9 cellular contexts compared by ENCODE assay signal in genomic region chr19:47512183-47512947, GRCh38. TPM values are rescaled to one million over a fixed set of nuclear protein-coding genes. Genes with fewer than 3 reads are reported as not detected.
DNase-seq lines count a peak whose midpoint lies in the region; ATAC-seq and TF ChIP-seq lines count a peak whose summit lies in the region.
"Had no signal": no experiment of that assay in that cellular context is flagged by ENCODE, and none has a peak within 500 bp of the region (broad histone marks: within the 10 kb centered on the region; RNA-seq: fewer than 3 reads in every experiment).

No MANE protein-coding gene starts in this region.

- H3K27me3 Mint-ChIP-seq in activated T-cell treated with anti-CD3 and anti-CD28 coated beads, Interleukin-2, amount 50 U/mL, for 4 hours (ENCODE audit: low read depth): no peaks in the 10 kb centered on the region
- H3K27me3 Mint-ChIP-seq in activated T-helper 17 cell treated with anti-CD3 and anti-CD28 coated beads, Interleukin-2, amount 50 U/mL, for 72 hours: no peaks in the 10 kb centered on the region

- ATAC-seq in activated T-cell treated with anti-CD3 and anti-CD28 coated beads, Interleukin-2, amount 50 U/mL, for 4 hours: no peak
- ATAC-seq in activated T-helper 17 cell treated with anti-CD3 and anti-CD28 coated beads, Interleukin-2, amount 50 U/mL, for 72 hours (replicated peaks): no peak
- ATAC-seq in left colon (peak; percentile 38), GM21717 (IDR thresholded peaks at IDR 0.05; ENCODE audit: unreplicated experiment) (no peak), HG03469 (IDR thresholded peaks at IDR 0.05; ENCODE audit: unreplicated experiment) (no peak)
- no peak for ATAC-seq in activated CD4-positive, CD25-positive, alpha-beta regulatory T cell treated with anti-CD3 and anti-CD28 coated beads, Interleukin-2, amount 50 U/mL, for 24 hours

- no peaks in the 10 kb centered on the region for H3K36me3 Mint-ChIP-seq in activated T-cell treated with anti-CD3 and anti-CD28 coated beads, Interleukin-2, amount 50 U/mL, for 4 hours (ENCODE audit: insufficient read depth)
- H3K36me3 Mint-ChIP-seq in activated T-helper 17 cell treated with anti-CD3 and anti-CD28 coated beads, Interleukin-2, amount 50 U/mL, for 72 hours (ENCODE audit: low read depth): peaks cover 13% of the 10 kb centered on the region

- peak overlapping the region in 3 of 4 donors; percentile 10 to 97 (median 86) for H3K4me3 ChIP-seq in tibial nerve

- peak overlapping the region; percentile 98 for H3K27ac Mint-ChIP-seq in activated T-helper 17 cell treated with anti-CD3 and anti-CD28 coated beads, Interleukin-2, amount 50 U/mL, for 72 hours

- H3K4me1 ChIP-seq in tibial nerve: peaks cover 0 to 77% (median 58%) of the 10 kb centered on the region in 4 donors

- intact Hi-C loops in left colon (cut with DNase I, micrococcal nuclease): no loop called here

- DNase-seq in activated T-cell treated with anti-CD3 and anti-CD28 coated beads, Interleukin-2, amount 50 U/mL, for 4 hours: no peak
- DNase-seq in activated T-cell treated with anti-CD3 and anti-CD28 coated beads, Interleukin-2, amount 50 U/mL, for 1 hour: no peak
- DNase-seq in left colon (peak; percentile 77 to 84), tibial nerve (ENCODE audit: low spot score in 2 of 2) (peak in 1 of 2 donors; percentile 63)
- DNase-seq: activated CD4-positive, alpha-beta T cell treated with anti-CD3 and anti-CD28 coated beads for 4 hours had no signal

- H3K27me3 ChIP-seq in tibial nerve: no peaks in the 10 kb centered on the region

- WGBS in tibial nerve, 2 donors: 53 to 55% methylated on average over 11 of the region's 11 CpGs

- H3K27ac ChIP-seq in tibial nerve: peak overlapping the region; percentile 37 to 99 (median 95)

- peaks cover 73% of the 10 kb centered on the region for H3K4me1 Mint-ChIP-seq in activated T-cell treated with anti-CD3 and anti-CD28 coated beads, Interleukin-2, amount 50 U/mL, for 4 hours (ENCODE audit: low read depth)
- peaks cover 20% of the 10 kb centered on the region for H3K4me1 Mint-ChIP-seq in activated T-helper 17 cell treated with anti-CD3 and anti-CD28 coated beads, Interleukin-2, amount 50 U/mL, for 72 hours

- no peaks in the 10 kb centered on the region for H3K9me3 Mint-ChIP-seq in activated T-cell treated with anti-CD3 and anti-CD28 coated beads, Interleukin-2, amount 50 U/mL, for 4 hours
- H3K9me3 Mint-ChIP-seq in activated T-helper 17 cell treated with anti-CD3 and anti-CD28 coated beads, Interleukin-2, amount 50 U/mL, for 72 hours: no peaks in the 10 kb centered on the region

- H3K9me3 ChIP-seq in tibial nerve: no peaks in the 10 kb centered on the region

- peak in 1 of 2 donors; percentile 22 for TF ChIP-seq EP300 in tibial nerve (IDR thresholded peaks at IDR 0.05)

- no peaks in the 10 kb centered on the region for H3K36me3 ChIP-seq in tibial nerve

- no peak for TF ChIP-seq POLR2A in tibial nerve (IDR thresholded peaks at IDR 0.05)

- peak overlapping the region; percentile 99 for H3K4me3 Mint-ChIP-seq in activated T-cell treated with anti-CD3 and anti-CD28 coated beads, Interleukin-2, amount 50 U/mL, for 4 hours
- peak overlapping the region; percentile 96 for H3K4me3 Mint-ChIP-seq in activated T-helper 17 cell treated with anti-CD3 and anti-CD28 coated beads, Interleukin-2, amount 50 U/mL, for 72 hours

- no peak for TF ChIP-seq CTCF in tibial nerve (IDR thresholded peaks at IDR 0.05)

RNA-seq across cellular contexts. Expression of gene NAPA, which starts 2.5 kb away (rescaled TPM):
- total RNA-seq in activated T-cell treated with anti-CD3 and anti-CD28 coated beads, Interleukin-2, amount 50 U/mL, for 4 hours: 100 to 1,000 TPM in 2 of 3 donors, 10 to 100 TPM in 1; 94.5 to 106 (median 106) TPM
- total RNA-seq in activated T-helper 17 cell treated with anti-CD3 and anti-CD28 coated beads, Interleukin-2, amount 50 U/mL, for 72 hours: 10 to 100 TPM; 33.7 to 72.4 TPM
- total RNA-seq in left colon (100 to 1,000 TPM; 122 to 130 TPM), tibial nerve (100 to 1,000 TPM; 130 to 152 (median 138) TPM)

RNA-seq across cellular contexts. Expression of gene KPTN, which starts 28.3 kb away (rescaled TPM):
- total RNA-seq in activated T-cell treated with anti-CD3 and anti-CD28 coated beads, Interleukin-2, amount 50 U/mL, for 4 hours: 10 to 100 TPM; 12.3 to 17.4 (median 14.9) TPM
- 10 to 100 TPM; 12.9 to 17.7 TPM for total RNA-seq in activated T-helper 17 cell treated with anti-CD3 and anti-CD28 coated beads, Interleukin-2, amount 50 U/mL, for 72 hours
- total RNA-seq in left colon: 1 to 10 TPM; 4.6 to 6.0 TPM
- 10 to 100 TPM in 1 of 4 donors, 1 to 10 TPM in 3; 3.1 to 10.8 (median 8.2) TPM for total RNA-seq in tibial nerve

RNA-seq across cellular contexts. Expression of gene SLC8A2, which starts 40.7 kb away (rescaled TPM):
- under 1 TPM in 1 of 3 donors, not detected in 2; 0.05 TPM for total RNA-seq in activated T-cell treated with anti-CD3 and anti-CD28 coated beads, Interleukin-2, amount 50 U/mL, for 4 hours
- under 1 TPM; 0.06 to 0.50 TPM for total RNA-seq in activated T-helper 17 cell treated with anti-CD3 and anti-CD28 coated beads, Interleukin-2, amount 50 U/mL, for 72 hours
- total RNA-seq in left colon (1 to 10 TPM in 1 of 2 donors, under 1 TPM in 1; 0.09 to 2.2 TPM), tibial nerve (not detected)

Comparison
In these comparisons a context has a peak if more than half of its experiments do, and no peak if none do; other contexts are left out.
1. DNase-seq: peak in left colon (2 of 2); none in activated T-cell treated with anti-CD3 and anti-CD28 coated beads, Interleukin-2, amount 50 U/mL, for 4 hours (single experiment) and activated T-cell treated with anti-CD3 and anti-CD28 coated beads, Interleukin-2, amount 50 U/mL, for 1 hour (single experiment).